1 cellular context compared by ENCODE assay signal in genomic region chr2:136436921-136437320, GRCh38.
TF ChIP-seq lines count a peak whose summit lies in the region.

No MANE protein-coding gene starts in this region.

TF ChIP-seq in SK-N-SH, 30 proteins besides CTCF, POLR2A, EP300 and RAD21 (continued from another document):
- TF ChIP-seq IRF3 (IDR thresholded peaks at IDR 0.05; ENCODE audit: low read depth, low read length) (no peak), SIN3A (IDR thresholded peaks at IDR 0.05; ENCODE audit: borderline replicate concordance, low read depth, low read length) (no peak), ELF1 (IDR thresholded peaks at IDR 0.05) (no peak), FOSL2 (IDR thresholded peaks at IDR 0.05; ENCODE audit: borderline replicate concordance, low read depth) (no peak)
TF ChIP-seq in SK-N-SH: peak in this region for 0.
